Comparison of ENCODE assay signal across 13 cellular contexts in the genomic region with DNA sequence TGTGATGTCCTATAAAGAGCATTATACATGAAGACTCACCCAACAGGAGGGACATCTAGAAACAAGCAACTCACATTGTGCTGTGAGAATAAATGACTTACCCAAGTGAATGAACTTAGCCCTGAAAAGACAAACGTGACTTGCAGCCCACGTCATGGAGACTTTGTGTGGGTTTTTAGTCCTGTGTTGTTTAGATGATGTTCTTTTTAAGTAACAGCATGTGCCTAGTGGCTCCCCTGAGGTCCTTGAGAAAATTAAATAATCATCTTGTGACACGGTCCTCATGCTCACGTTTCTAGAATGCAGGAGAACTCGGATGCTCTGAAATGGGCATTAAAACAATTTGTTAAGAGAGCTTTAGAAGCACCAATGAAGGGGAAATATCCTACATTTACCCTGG.
DNase-seq lines count a peak whose midpoint lies in the region; ATAC-seq and TF ChIP-seq lines count a peak whose summit lies in the region.
"Had no signal": no experiment of that assay in that cellular context is flagged by ENCODE, and none has a peak within 500 bp of the region (broad histone marks: within the 10 kb centered on the region; RNA-seq: fewer than 3 reads in every experiment).

No MANE protein-coding gene starts in this region.

- H3K9me3 Mint-ChIP-seq in brain = no peaks in the 10 kb centered on the region
- H3K9me3 Mint-ChIP-seq: activated naive CD4-positive, alpha-beta T cell treated with anti-CD3 and anti-CD28 coated beads, Interleukin-2, amount 10 ng/mL, durations not matched to agents 7 days and 5 days had no signal

- intact Hi-C loops in left ventricle myocardium superior (cut with micrococcal nuclease) (no loop called here), sigmoid colon (cut with DNase I) (no loop called here)

- H3K36me3 Mint-ChIP-seq in brain = no peaks in the 10 kb centered on the region
- H3K36me3 Mint-ChIP-seq: activated naive CD4-positive, alpha-beta T cell treated with anti-CD3 and anti-CD28 coated beads, Interleukin-2, amount 10 ng/mL, durations not matched to agents 7 days and 5 days had no signal

- peak overlapping the region; percentile 79 to 88 (median 82) for H3K4me3 Mint-ChIP-seq in brain
- H3K4me3 Mint-ChIP-seq: activated CD4-positive, alpha-beta T cell treated with anti-CD3 and anti-CD28 coated beads for 36 hours; activated naive CD4-positive, alpha-beta T cell treated with anti-CD3 and anti-CD28 coated beads, Interleukin-2, amount 10 ng/mL, durations not matched to agents 7 days and 5 days had no signal

- peak overlapping the region in 4 of 5 experiments; percentile 1 to 97 (median 88) for H3K27ac Mint-ChIP-seq in brain
- H3K27ac Mint-ChIP-seq: activated CD4-positive, alpha-beta T cell treated with anti-CD3 and anti-CD28 coated beads for 36 hours; activated naive CD4-positive, alpha-beta T cell treated with anti-CD3 and anti-CD28 coated beads, Interleukin-2, amount 10 ng/mL, durations not matched to agents 7 days and 5 days had no signal

- H3K36me3 ChIP-seq in sigmoid colon = no peaks in the 10 kb centered on the region
- H3K36me3 ChIP-seq: BE2C had no signal

- DNase-seq in COLO829 (ENCODE audit: low spot score) (peak; percentile 24), left ventricle myocardium superior (no peak), sigmoid colon (peak; percentile 88), NCI-H1092 (lab: John Stamatoyannopoulos, UW) (no peak), NCI-H446 (lab: John Stamatoyannopoulos, UW) (no peak)
- DNase-seq in activated CD8-positive, alpha-beta memory T cell treated with anti-CD3 and anti-CD28 coated beads, Interleukin-2, amount 50 U/mL, for 4 hours = no peak
- DNase-seq: activated CD4-positive, alpha-beta T cell treated with anti-CD3 and anti-CD28 coated beads for 36 hours; activated naive CD4-positive, alpha-beta T cell treated with anti-CD3 and anti-CD28 coated beads, Interleukin-2, amount 10 ng/mL, durations not matched to agents 7 days and 5 days; BE2C; NCI-H1930 had no signal

- ATAC-seq in left ventricle myocardium superior (peak; percentile 56), HG02678 (IDR thresholded peaks at IDR 0.05; ENCODE audit: unreplicated experiment) (no peak)
- ATAC-seq: activated CD4-positive, alpha-beta T cell treated with anti-CD3 and anti-CD28 coated beads for 36 hours had no signal

- peaks cover 4% of the 10 kb centered on the region for H3K27me3 Mint-ChIP-seq in brain

- H3K9me3 ChIP-seq in sigmoid colon = no peaks in the 10 kb centered on the region
- H3K9me3 ChIP-seq: BE2C had no signal

- peak overlapping the region; percentile 79 to 86 (median 82) for H3K27ac ChIP-seq in sigmoid colon
- H3K27ac ChIP-seq: RWPE1 had no signal

- TF ChIP-seq EP300 in sigmoid colon (IDR thresholded peaks at IDR 0.05) = peak; percentile 67 to 95 (median 80)

- H3K4me1 Mint-ChIP-seq in brain = peaks cover 45% of the 10 kb centered on the region
- H3K4me1 Mint-ChIP-seq: activated CD4-positive, alpha-beta T cell treated with anti-CD3 and anti-CD28 coated beads for 36 hours; activated naive CD4-positive, alpha-beta T cell treated with anti-CD3 and anti-CD28 coated beads, Interleukin-2, amount 10 ng/mL, durations not matched to agents 7 days and 5 days had no signal

- TF ChIP-seq CTCF in brain (conservative IDR thresholded peaks at IDR 0.05) (no peak), sigmoid colon (IDR thresholded peaks at IDR 0.05) (no peak)

- peak overlapping the region; percentile 37 to 49 (median 48) for H3K4me3 ChIP-seq in sigmoid colon

- H3K27me3 ChIP-seq in sigmoid colon = no peaks in the 10 kb centered on the region

- peak in 1 of 2 donors; percentile 30 for TF ChIP-seq POLR2A in sigmoid colon (IDR thresholded peaks at IDR 0.05)

- peaks cover 0 to 41% (median 34%) of the 10 kb centered on the region in 4 donors for H3K4me1 ChIP-seq in sigmoid colon
- H3K4me1 ChIP-seq: BE2C had no signal

- WGBS in sigmoid colon, 2 donors = 75 to 76% methylated on average over 5 of the region's 5 CpGs

Comparison
In these comparisons a context has a peak if more than half of its experiments do, and no peak if none do; other contexts are left out.
1. DNase-seq: peak in COLO829 (single experiment) and sigmoid colon (single experiment); none in left ventricle myocardium superior (single experiment), NCI-H1092 (single experiment), NCI-H446 (0 of 2) and activated CD8-positive, alpha-beta memory T cell treated with anti-CD3 and anti-CD28 coated beads, Interleukin-2, amount 50 U/mL, for 4 hours (single experiment).